Comparison of ENCODE assay signal across 11 cellular contexts in the genomic region with DNA sequence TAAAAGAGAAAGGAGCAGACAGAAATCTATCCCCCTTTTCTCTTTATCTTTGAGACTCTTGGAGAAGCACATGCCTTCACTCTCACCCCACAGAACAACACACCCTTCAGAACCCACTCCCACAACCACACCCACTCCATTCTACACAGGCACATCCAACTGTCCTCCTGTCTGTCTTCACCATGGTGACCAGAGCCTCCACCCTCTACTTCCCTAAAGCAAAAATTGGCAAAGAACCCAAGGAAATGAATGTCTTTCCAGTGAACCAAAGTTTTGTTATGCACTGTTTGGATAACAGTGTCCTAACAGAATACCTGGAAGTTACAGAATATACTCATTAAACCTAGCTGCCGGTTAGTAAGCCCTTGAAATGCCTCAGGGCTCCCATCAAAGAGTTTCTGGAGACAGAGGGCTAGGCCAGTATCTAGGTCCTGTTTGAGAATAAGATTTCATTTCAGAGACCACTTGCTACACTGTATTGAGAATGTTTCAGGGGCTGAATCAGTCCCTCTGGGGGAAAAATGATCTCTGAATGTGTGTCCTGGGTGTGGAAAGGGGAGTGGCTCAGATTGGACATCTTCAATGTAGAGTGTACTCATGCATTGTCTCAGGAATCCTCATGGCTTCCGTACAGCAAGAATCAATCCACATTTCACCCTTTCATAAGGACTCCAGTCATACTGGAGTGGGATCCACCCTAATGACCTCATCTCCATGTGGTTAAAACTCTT.
DNase-seq lines count a peak whose midpoint lies in the region; TF ChIP-seq lines count a peak whose summit lies in the region.
"Had no signal": no experiment of that assay in that cellular context is flagged by ENCODE, and none has a peak within 500 bp of the region (broad histone marks: within the 10 kb centered on the region; RNA-seq: fewer than 3 reads in every experiment).

No MANE protein-coding gene starts in this region.

- H3K4me3 ChIP-seq in muscle layer of duodenum (ENCODE audit: low read depth in 1 of 2, low read length in 2 of 2), result no peak overlapping the region

- peak overlapping the region; percentile 53 for H3K27ac ChIP-seq in muscle layer of duodenum (ENCODE audit: low read length)

- no peaks in the 10 kb centered on the region for H3K36me3 ChIP-seq in muscle layer of duodenum (ENCODE audit: control insufficient read depth in 1 of 2, insufficient read depth in 2 of 2, low read length in 2 of 2)

- no peaks in the 10 kb centered on the region for H3K36me3 Mint-ChIP-seq in endothelial cell (ENCODE audit: low read depth, unreplicated experiment)
- no peaks in the 10 kb centered on the region for H3K36me3 Mint-ChIP-seq in activated T-cell treated with anti-CD3 and anti-CD28 coated beads, Interleukin-2, amount 50 U/mL, for 24 hours (ENCODE audit: low read depth)
- H3K36me3 Mint-ChIP-seq: natural killer cell treated with Interleukin-12 subunit alpha and Interleukin-12 subunit beta and Interleukin-15 and Interleukin-18, amount 100 ng/mL, for 72 hours had no signal

- H3K4me1 Mint-ChIP-seq in endothelial cell (ENCODE audit: unreplicated experiment), result peaks cover 28% of the 10 kb centered on the region
- H3K4me1 Mint-ChIP-seq in activated T-cell treated with anti-CD3 and anti-CD28 coated beads, Interleukin-2, amount 50 U/mL, for 24 hours (ENCODE audit: low read depth), result peaks cover 29% of the 10 kb centered on the region

- no peaks in the 10 kb centered on the region for H3K9me3 Mint-ChIP-seq in endothelial cell (ENCODE audit: unreplicated experiment)
- no peaks in the 10 kb centered on the region for H3K9me3 Mint-ChIP-seq in activated T-cell treated with anti-CD3 and anti-CD28 coated beads, Interleukin-2, amount 50 U/mL, for 24 hours
- H3K9me3 Mint-ChIP-seq: CD4-positive, alpha-beta T cell; natural killer cell treated with Interleukin-12 subunit alpha and Interleukin-12 subunit beta and Interleukin-15 and Interleukin-18, amount 100 ng/mL, for 72 hours had no signal

- no peaks in the 10 kb centered on the region for H3K27me3 ChIP-seq in muscle layer of duodenum (ENCODE audit: low read depth, low read length)

- peaks cover 0 to 7% of the 10 kb centered on the region in 2 donors for H3K9me3 ChIP-seq in muscle layer of duodenum (ENCODE audit: control insufficient read depth in 1 of 2, low read length in 2 of 2)

- H3K4me3 Mint-ChIP-seq in endothelial cell (ENCODE audit: unreplicated experiment), result no peak overlapping the region
- H3K4me3 Mint-ChIP-seq in activated T-cell treated with anti-CD3 and anti-CD28 coated beads, Interleukin-2, amount 50 U/mL, for 24 hours, result no peak overlapping the region
- H3K4me3 Mint-ChIP-seq: CD4-positive, alpha-beta T cell; natural killer cell treated with Interleukin-12 subunit alpha and Interleukin-12 subunit beta and Interleukin-15 and Interleukin-18, amount 100 ng/mL, for 72 hours had no signal

- peak; percentile 39 for DNase-seq in AG08396 (ENCODE audit: low spot score)
- DNase-seq in NCI-H2029 treated with DMSO at 0.1 percent for 48 hours (lab: John Stamatoyannopoulos, UW), result peak; percentile 13
- no peak for DNase-seq in endothelial cell (ENCODE audit: low spot score)
- DNase-seq in activated T-cell treated with anti-CD3 and anti-CD28 coated beads, Interleukin-2, amount 50 U/mL, for 24 hours, result no peak
- no peak for DNase-seq in stimulated activated naive CD4-positive, alpha-beta T cell (lab: John Stamatoyannopoulos, UW)
- DNase-seq in germinal center (ENCODE audit: low spot score), result no peak
- no peak for DNase-seq in SW480 (ENCODE audit: low spot score)
- DNase-seq: activated CD4-positive, alpha-beta T cell treated with anti-CD3 and anti-CD28 coated beads for 4 hours; CD4-positive, alpha-beta T cell had no signal

- TF ChIP-seq CTCF in endothelial cell (IDR thresholded peaks at IDR 0.05; ENCODE audit: unreplicated experiment), result no peak

- H3K4me1 ChIP-seq in muscle layer of duodenum (ENCODE audit: control insufficient read depth in 1 of 2, insufficient read depth in 2 of 2, low read length in 2 of 2), result peaks cover 17 to 21% of the 10 kb centered on the region in 2 donors

- peak overlapping the region; percentile 6 for H3K27ac Mint-ChIP-seq in endothelial cell (ENCODE audit: unreplicated experiment)
- no peak overlapping the region for H3K27ac Mint-ChIP-seq in activated T-cell treated with anti-CD3 and anti-CD28 coated beads, Interleukin-2, amount 50 U/mL, for 24 hours
- H3K27ac Mint-ChIP-seq: CD4-positive, alpha-beta T cell; natural killer cell treated with Interleukin-12 subunit alpha and Interleukin-12 subunit beta and Interleukin-15 and Interleukin-18, amount 100 ng/mL, for 72 hours had no signal

- peaks cover 3% of the 10 kb centered on the region for H3K27me3 Mint-ChIP-seq in endothelial cell (ENCODE audit: unreplicated experiment)
- H3K27me3 Mint-ChIP-seq in activated T-cell treated with anti-CD3 and anti-CD28 coated beads, Interleukin-2, amount 50 U/mL, for 24 hours, result no peaks in the 10 kb centered on the region
- H3K27me3 Mint-ChIP-seq: CD4-positive, alpha-beta T cell had no signal

Comparison
In these comparisons a context has a peak if more than half of its experiments do, and no peak if none do; other contexts are left out.
1. DNase-seq: peak in AG08396 (single experiment) and NCI-H2029 treated with DMSO at 0.1 percent for 48 hours (single experiment); none in endothelial cell (single experiment), activated T-cell treated with anti-CD3 and anti-CD28 coated beads, Interleukin-2, amount 50 U/mL, for 24 hours (single experiment), stimulated activated naive CD4-positive, alpha-beta T cell (0 of 6), germinal center (single experiment) and SW480 (single experiment).